23 cellular contexts compared by ENCODE assay signal in the genomic region with DNA sequence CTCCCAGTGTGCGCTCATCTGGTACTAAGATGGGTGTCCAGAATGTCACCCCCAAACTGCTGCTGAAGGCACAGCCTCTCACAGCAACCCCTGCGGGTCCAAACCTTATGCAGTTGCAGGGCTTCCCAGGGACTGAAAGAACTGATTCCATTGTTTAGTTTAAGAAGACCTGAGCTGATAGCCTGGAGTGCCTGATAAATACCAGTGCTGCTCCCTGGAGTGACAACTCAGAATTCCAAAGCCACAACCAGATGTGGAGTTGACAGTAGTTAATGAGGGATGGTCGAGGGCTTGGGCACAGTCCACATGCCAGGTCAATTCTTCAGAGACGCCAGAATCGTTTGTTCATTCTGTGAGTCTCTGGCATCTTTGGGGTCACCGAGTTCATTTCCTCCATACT.
"Had no signal": no experiment of that assay in that cellular context is flagged by ENCODE, and none has a peak within 500 bp of the region (broad histone marks: within the 10 kb centered on the region; RNA-seq: fewer than 3 reads in every experiment).

No MANE protein-coding gene starts in this region.

- H3K4me3 Mint-ChIP-seq: nephron progenitor cell had no signal

- H3K4me3 ChIP-seq: gastroesophageal sphincter, heart left ventricle, lower lobe of right lung, thyroid gland had no signal

- H3K36me3 ChIP-seq: brain microvascular endothelial cell, gastroesophageal sphincter, heart left ventricle, lower lobe of right lung, thyroid gland had no signal

- H3K27ac Mint-ChIP-seq: nephron progenitor cell had no signal

- FAIRE-seq: keratinocyte had no signal

- ATAC-seq: esophagus mucosa, gastroesophageal sphincter, heart left ventricle, lower lobe of right lung had no signal

- DNase-seq: activated CD4-positive, alpha-beta T cell treated with anti-CD3 and anti-CD28 coated beads for 1 hour; activated CD8-positive, alpha-beta memory T cell treated with anti-CD3 and anti-CD28 coated beads for 24 hours; activated CD8-positive, alpha-beta memory T cell treated with anti-CD3 and anti-CD28 coated beads, Interleukin-2, amount 50 U/mL, for 48 hours; activated effector memory CD4-positive, alpha-beta T cell treated with Interleukin-2 at 50 U/mL for 16 hours; activated naive CD4-positive, alpha-beta T cell treated with anti-CD3 and anti-CD28 coated beads, Interleukin-2, amount 50 U/mL, for 16 hours; activated T-cell treated with anti-CD3 and anti-CD28 coated beads, Interleukin-2, amount 50 U/mL, for 48 hours; aorta; brain microvascular endothelial cell; effector CD4-positive, alpha-beta T cell; heart left ventricle; lower lobe of right lung; midbrain; nephron progenitor cell; occipital lobe; posterior cingulate gyrus; stimulated activated CD8-positive, alpha-beta memory T cell treated with anti-CD3 and anti-CD28 coated beads, Interleukin-4, amount 100 ng/mL, for 48 hours; stimulated activated naive CD4-positive, alpha-beta T cell treated with Interleukin-2 at 50 U/mL for 16 hours; T-helper 2 cell; thyroid gland had no signal

- H3K4me1 ChIP-seq: gastroesophageal sphincter, lower lobe of right lung, thyroid gland had no signal

- H3K27me3 ChIP-seq: brain microvascular endothelial cell, gastroesophageal sphincter, heart left ventricle, thyroid gland had no signal

- H3K9me3 ChIP-seq: gastroesophageal sphincter, heart left ventricle, lower lobe of right lung, thyroid gland had no signal

- H3K27ac ChIP-seq: brain microvascular endothelial cell, gastroesophageal sphincter, heart left ventricle, lower lobe of right lung, thyroid gland, VCaP had no signal

- H3K9me3 Mint-ChIP-seq: nephron progenitor cell had no signal
